18 cellular contexts compared by ENCODE assay signal in genomic region chr16:50776042-50776441, GRCh38.
"Had no signal": no experiment of that assay in that cellular context is flagged by ENCODE, and none has a peak within 500 bp of the region (broad histone marks: within the 10 kb centered on the region; RNA-seq: fewer than 3 reads in every experiment).

No MANE protein-coding gene starts in this region.

- DNase-seq: cortex of kidney; dorsolateral prefrontal cortex; effector CD8-positive, alpha-beta T cell; foreskin melanocyte; head of caudate nucleus; hypothalamus; kidney glomerular epithelial cell; mammary epithelial cell; natural killer cell; posterior cingulate gyrus; stimulated activated naive CD4-positive, alpha-beta T cell; stomach; substantia nigra; transverse colon had no signal

- H3K4me3 ChIP-seq: dorsolateral prefrontal cortex, stomach, thoracic aorta, transverse colon had no signal

- H3K27ac Mint-ChIP-seq: natural killer cell had no signal

- H3K4me1 ChIP-seq: stomach had no signal

- H3K9me3 ChIP-seq: stomach, thoracic aorta, transverse colon had no signal

- H3K4me3 Mint-ChIP-seq: natural killer cell, neural crest cell had no signal

- ATAC-seq: left lobe of liver, natural killer cell, sciatic nerve had no signal

- H3K27ac ChIP-seq: stomach, thoracic aorta, transverse colon had no signal

- H3K27me3 ChIP-seq: dorsolateral prefrontal cortex, stomach, transverse colon had no signal

- H3K9me3 Mint-ChIP-seq: natural killer cell had no signal
